15 cellular contexts compared by ENCODE assay signal in the genomic region with DNA sequence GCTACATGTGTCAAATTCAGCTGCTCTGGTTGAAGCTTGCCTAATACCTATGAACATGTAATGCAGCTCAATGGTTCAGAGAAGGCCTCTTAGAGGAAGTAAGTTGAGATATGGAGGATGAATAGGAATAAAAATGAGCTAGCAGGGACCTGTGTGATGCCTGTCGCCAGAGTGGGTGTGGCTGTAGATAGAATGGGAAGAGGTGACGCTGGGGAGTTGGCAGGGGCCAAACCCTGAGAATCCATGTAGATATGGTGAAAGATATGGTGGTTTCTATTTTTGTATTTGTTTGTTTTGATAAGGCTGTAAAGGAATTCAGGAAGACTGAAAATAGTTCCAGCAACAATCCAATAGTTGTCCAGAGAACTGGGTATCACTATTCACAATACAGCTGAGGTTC.
DNase-seq lines count a peak whose midpoint lies in the region; ATAC-seq and TF ChIP-seq lines count a peak whose summit lies in the region.
"Had no signal": no experiment of that assay in that cellular context is flagged by ENCODE, and none has a peak within 500 bp of the region (broad histone marks: within the 10 kb centered on the region; RNA-seq: fewer than 3 reads in every experiment).

No MANE protein-coding gene starts in this region.

- H3K36me3 ChIP-seq in left ventricle myocardium inferior (no peaks in the 10 kb centered on the region), lower lobe of right lung (no peaks in the 10 kb centered on the region), BE2C (no peaks in the 10 kb centered on the region)
- H3K36me3 ChIP-seq: BLaER1 treated with 17β-estradiol and CSF1 and Interleukin-3, amounts not matched to agents 10 nM and 100 nM had no signal

- H3K27ac ChIP-seq in left ventricle myocardium inferior (replicated peaks) (peak overlapping the region; percentile 55), lower lobe of right lung (no peak overlapping the region)
- H3K27ac ChIP-seq: BLaER1 treated with 17β-estradiol and CSF1 and Interleukin-3, amounts not matched to agents 10 nM and 100 nM had no signal

- TF ChIP-seq CTCF in fibroblast of the aortic adventitia (IDR thresholded peaks at IDR 0.05; ENCODE audit: insufficient read depth, low read length) (no peak), left ventricle myocardium inferior (IDR thresholded peaks at IDR 0.05; ENCODE audit: borderline replicate concordance) (no peak), lower lobe of right lung (IDR thresholded peaks at IDR 0.05) (no peak), BE2C (IDR thresholded peaks at IDR 0.05; ENCODE audit: low read depth, low read length) (no peak)

- DNase-seq in EH (ENCODE audit: low read depth) (peak; percentile 30), fibroblast of the aortic adventitia (ENCODE audit: low read depth) (peak; percentile 45), left ventricle myocardium inferior (peak; percentile 45), myocyte (ENCODE audit: low read depth) (peak; percentile 3), lower lobe of right lung (no peak), NCI-H69 (lab: John Stamatoyannopoulos, UW) (no peak), BE2C (no peak)
- DNase-seq: 8988T; AML-193; CD4-positive, CD25-positive, alpha-beta regulatory T cell; DMS53; HCEC 1CT; HFFc6 had no signal

- ATAC-seq in lower lobe of right lung (no peak), HG02642 (IDR thresholded peaks at IDR 0.05; ENCODE audit: poor library complexity, unreplicated experiment) (no peak)

- no peaks in the 10 kb centered on the region for H3K9me3 ChIP-seq in left ventricle myocardium inferior (replicated peaks)
- H3K9me3 ChIP-seq in lower lobe of right lung: no peaks in the 10 kb centered on the region
- no peaks in the 10 kb centered on the region for H3K9me3 ChIP-seq in BE2C
- H3K9me3 ChIP-seq: BLaER1 treated with 17β-estradiol and CSF1 and Interleukin-3, amounts not matched to agents 10 nM and 100 nM had no signal

- H3K27me3 ChIP-seq in left ventricle myocardium inferior (ENCODE audit: low read depth) (no peaks in the 10 kb centered on the region), lower lobe of right lung (ENCODE audit: low read depth) (no peaks in the 10 kb centered on the region), BE2C (no peaks in the 10 kb centered on the region)
- H3K27me3 ChIP-seq: BLaER1 treated with 17β-estradiol and CSF1 and Interleukin-3, amounts not matched to agents 10 nM and 100 nM had no signal

- intact Hi-C loops in left ventricle myocardium inferior (cut with micrococcal nuclease) (no loop called here), lower lobe of right lung (cut with DNase I) (no loop called here)

- H3K4me1 ChIP-seq in left ventricle myocardium inferior (peaks cover 27% of the 10 kb centered on the region), lower lobe of right lung (no peaks in the 10 kb centered on the region), BE2C (no peaks in the 10 kb centered on the region)
- H3K4me1 ChIP-seq: BLaER1 treated with 17β-estradiol and CSF1 and Interleukin-3, amounts not matched to agents 10 nM and 100 nM had no signal

- H3K4me3 ChIP-seq in fibroblast of the aortic adventitia (ENCODE audit: low read depth, low read length): no peak overlapping the region
- H3K4me3 ChIP-seq in left ventricle myocardium inferior: peak overlapping the region; percentile 10
- no peak overlapping the region for H3K4me3 ChIP-seq in lower lobe of right lung
- no peak overlapping the region for H3K4me3 ChIP-seq in BE2C (ENCODE audit: low read depth, low read length)
- H3K4me3 ChIP-seq: BLaER1 treated with 17β-estradiol and CSF1 and Interleukin-3, amounts not matched to agents 10 nM and 100 nM had no signal

Comparison
In these comparisons a context has a peak if more than half of its experiments do, and no peak if none do; other contexts are left out.
1. DNase-seq: peak in EH (single experiment), fibroblast of the aortic adventitia (single experiment), left ventricle myocardium inferior (single experiment) and myocyte (single experiment); none in lower lobe of right lung (single experiment), NCI-H69 (single experiment) and BE2C (single experiment).